20 cellular contexts compared by ENCODE assay signal in genomic region chr10:35890061-35890969, GRCh38.
A peak's percentile ranks its signal among the peaks of the same experiment; 100 is the strongest.
DNase-seq lines count a peak whose midpoint lies in the region; ATAC-seq and TF ChIP-seq lines count a peak whose summit lies in the region.
"Had no signal": no experiment of that assay in that cellular context is flagged by ENCODE, and none has a peak within 500 bp of the region (broad histone marks: within the 10 kb centered on the region; RNA-seq: fewer than 3 reads in every experiment).

No MANE protein-coding gene starts in this region.

- no peaks in the 10 kb centered on the region for H3K79me1 ChIP-seq in mesenchymal stem cell (replicated peaks; ENCODE audit: low read length, poor library complexity, severe bottlenecking)

- no peaks in the 10 kb centered on the region for H3K9me3 ChIP-seq in mesenchymal stem cell (ENCODE audit: control insufficient read depth, low read length)
- no peaks in the 10 kb centered on the region for H3K9me3 ChIP-seq in smooth muscle cell (replicated peaks; ENCODE audit: low read depth)
- no peaks in the 10 kb centered on the region for H3K9me3 ChIP-seq in CD4-positive, alpha-beta memory T cell (ENCODE audit: control insufficient read depth in 1 of 2, low read length in 2 of 2)
- H3K9me3 ChIP-seq in left ventricle myocardium inferior (replicated peaks), result peaks cover 9% of the 10 kb centered on the region

- no peak overlapping the region for H3K4me2 ChIP-seq in mesenchymal stem cell (ENCODE audit: low read length, poor library complexity, severe bottlenecking)
- peak overlapping the region; percentile 66 for H3K4me2 ChIP-seq in smooth muscle cell

- DNase-seq in HuH-7 (ENCODE audit: low spot score) (peak; percentile 13), dermis blood vessel endothelial cell (peak; percentile 63), mesenchymal stem cell (peak; percentile 94), smooth muscle cell (lab: John Stamatoyannopoulos, UW; ENCODE audit: unreplicated experiment) (peak; percentile 14), HCEC 1CT (no peak), left ventricle myocardium inferior (no peak)
- DNase-seq in CD4-positive, alpha-beta memory T cell, result no peak
- DNase-seq: activated CD8-positive, alpha-beta T cell treated with anti-CD3 and anti-CD28 coated beads for 36 hours; amniotic stem cell; DMS53; erythroblast; NCI-H1105 treated with DMSO at 0.1 percent for 48 hours; NCI-H345; stimulated activated naive B cell treated with anti-CD40 and anti-IgM and Interleukin-4, amounts not matched to agents 10 μg/mL and 1 μg/mL and 100 μg/mL, for 72 hours had no signal

- H4K8ac ChIP-seq in mesenchymal stem cell (ENCODE audit: low read length), result no peak overlapping the region

- H3K18ac ChIP-seq in mesenchymal stem cell (ENCODE audit: low read depth in 1 of 2, low read length in 2 of 2), result peak overlapping the region; percentile 46 to 85

- no peak overlapping the region for H3K23ac ChIP-seq in mesenchymal stem cell (ENCODE audit: low read length in 2 of 2)

- CTCF ChIA-PET in CD4-positive, alpha-beta memory T cell (lab: Charles Lee; ENCODE audit: partially characterized antibody), result no interaction called here

- no peaks in the 10 kb centered on the region for H3K36me3 ChIP-seq in mesenchymal stem cell (ENCODE audit: control insufficient read depth in 1 of 2, insufficient read depth in 2 of 2, low read depth in 1 of 2, low read length in 2 of 2)
- H3K36me3 ChIP-seq in smooth muscle cell (ENCODE audit: low read depth), result no peaks in the 10 kb centered on the region
- H3K36me3 ChIP-seq in CD4-positive, alpha-beta memory T cell (ENCODE audit: insufficient read depth, low read length), result no peaks in the 10 kb centered on the region
- H3K36me3 ChIP-seq in left ventricle myocardium inferior, result no peaks in the 10 kb centered on the region

- H3K79me2 ChIP-seq in smooth muscle cell (ENCODE audit: low read depth), result no peaks in the 10 kb centered on the region

- H2BK15ac ChIP-seq in mesenchymal stem cell (ENCODE audit: low read depth, poor library complexity, severe bottlenecking), result no peak overlapping the region

- intact Hi-C loops in CD4-positive, alpha-beta memory T cell (cut with micrococcal nuclease), result no loop called here
- intact Hi-C loops in left ventricle myocardium inferior (cut with micrococcal nuclease), result no loop called here

- TF ChIP-seq CTCF in smooth muscle cell (IDR thresholded peaks at IDR 0.05; ENCODE audit: borderline replicate concordance, insufficient read depth, poor library complexity, severe bottlenecking), result no peak
- TF ChIP-seq CTCF in left ventricle myocardium inferior (IDR thresholded peaks at IDR 0.05; ENCODE audit: borderline replicate concordance), result no peak

- H2BK120ac ChIP-seq in mesenchymal stem cell (ENCODE audit: low read depth, low read length), result no peak overlapping the region

- no peaks in the 10 kb centered on the region for H3K4me1 Mint-ChIP-seq in CD4-positive, alpha-beta memory T cell
- H3K4me1 Mint-ChIP-seq in activated T-helper 17 cell treated with anti-CD3 and anti-CD28 coated beads, Interleukin-2, amount 50 U/mL, for 72 hours, result no peaks in the 10 kb centered on the region
- H3K4me1 Mint-ChIP-seq: B cell; stimulated activated naive B cell treated with anti-CD40 and anti-IgM and Interleukin-4, amounts not matched to agents 10 μg/mL and 1 μg/mL and 100 μg/mL, for 72 hours had no signal

- peak overlapping the region in 1 of 2 experiments; percentile 58 for H2BK12ac ChIP-seq in mesenchymal stem cell (ENCODE audit: low read length in 2 of 2)

- no peak overlapping the region for H3K4ac ChIP-seq in mesenchymal stem cell (ENCODE audit: low read depth in 1 of 2, low read length in 2 of 2)

- no peak for ATAC-seq in activated T-helper 17 cell treated with anti-CD3 and anti-CD28 coated beads, Interleukin-2, amount 50 U/mL, for 72 hours (replicated peaks)
- ATAC-seq: activated CD8-positive, alpha-beta T cell treated with anti-CD3 and anti-CD28 coated beads for 36 hours; K562; stimulated activated naive B cell treated with anti-CD40 and anti-IgM and Interleukin-4, amounts not matched to agents 10 μg/mL and 1 μg/mL and 100 μg/mL, for 72 hours had no signal

- H2AK5ac ChIP-seq in mesenchymal stem cell (ENCODE audit: low read length, severe bottlenecking), result no peak overlapping the region

- H3K4me1 ChIP-seq in mesenchymal stem cell (ENCODE audit: control insufficient read depth, insufficient read depth, low read depth, low read length) (no peaks in the 10 kb centered on the region), smooth muscle cell (ENCODE audit: low read depth) (peaks cover 18% of the 10 kb centered on the region), left ventricle myocardium inferior (no peaks in the 10 kb centered on the region)
- H3K4me1 ChIP-seq in CD4-positive, alpha-beta memory T cell (ENCODE audit: insufficient read depth, low read length), result no peaks in the 10 kb centered on the region

- H4K91ac ChIP-seq in mesenchymal stem cell (ENCODE audit: low read length), result no peak overlapping the region

- no peak overlapping the region for H3K9ac ChIP-seq in mesenchymal stem cell (ENCODE audit: low read length)
- H3K9ac ChIP-seq in smooth muscle cell (ENCODE audit: low read depth), result no peak overlapping the region

- POLR2A ChIA-PET in CD4-positive, alpha-beta memory T cell (lab: Charles Lee; ENCODE audit: partially characterized antibody), result no interaction called here

- H2AFZ ChIP-seq in mesenchymal stem cell (ENCODE audit: low read depth, low read length), result no peak overlapping the region
- H2AFZ ChIP-seq in smooth muscle cell (ENCODE audit: low read depth), result peak overlapping the region; percentile 16

- no peaks in the 10 kb centered on the region for H4K20me1 ChIP-seq in smooth muscle cell (ENCODE audit: low read depth)

- H3F3A ChIP-seq in smooth muscle cell (ENCODE audit: low read depth), result peaks cover 27% of the 10 kb centered on the region

- H3K27ac Mint-ChIP-seq in CD4-positive, alpha-beta memory T cell, result no peak overlapping the region
- H3K27ac Mint-ChIP-seq in activated T-helper 17 cell treated with anti-CD3 and anti-CD28 coated beads, Interleukin-2, amount 50 U/mL, for 72 hours, result no peak overlapping the region
- H3K27ac Mint-ChIP-seq: activated CD8-positive, alpha-beta T cell treated with anti-CD3 and anti-CD28 coated beads for 36 hours; activated T-helper 1 cell treated with anti-CD3 and anti-CD28 coated beads, Interleukin-12 subunit alpha, Interleukin-12 subunit beta, Interleukin-2, Interleukin-4 antibody, amounts not matched to agents 30 ng/mL and 10 ng/mL and 1 ng/mL, durations not matched to agents 14 hours and 24 hours and 36 hours; B cell; stimulated activated naive B cell treated with anti-CD40 and anti-IgM and Interleukin-4, amounts not matched to agents 10 μg/mL and 1 μg/mL and 100 μg/mL, for 72 hours had no signal

- H3K14ac ChIP-seq in mesenchymal stem cell (ENCODE audit: low read length in 2 of 2), result no peak overlapping the region

- no peak overlapping the region for H2BK5ac ChIP-seq in mesenchymal stem cell (ENCODE audit: low read depth, low read length, poor library complexity, severe bottlenecking)

- peaks cover 0 to 13% (median 1%) of the 10 kb centered on the region in 8 donors for H3K9me3 Mint-ChIP-seq in CD4-positive, alpha-beta memory T cell
- peaks cover 4% of the 10 kb centered on the region for H3K9me3 Mint-ChIP-seq in activated T-helper 17 cell treated with anti-CD3 and anti-CD28 coated beads, Interleukin-2, amount 50 U/mL, for 72 hours
- H3K9me3 Mint-ChIP-seq: activated CD8-positive, alpha-beta T cell treated with anti-CD3 and anti-CD28 coated beads for 36 hours; activated T-helper 1 cell treated with anti-CD3 and anti-CD28 coated beads, Interleukin-12 subunit alpha, Interleukin-12 subunit beta, Interleukin-2, Interleukin-4 antibody, amounts not matched to agents 30 ng/mL and 10 ng/mL and 1 ng/mL, durations not matched to agents 14 hours and 24 hours and 36 hours had no signal

- H3K4me3 Mint-ChIP-seq in CD4-positive, alpha-beta memory T cell, result no peak overlapping the region
- H3K4me3 Mint-ChIP-seq in activated T-helper 17 cell treated with anti-CD3 and anti-CD28 coated beads, Interleukin-2, amount 50 U/mL, for 72 hours, result no peak overlapping the region
- H3K4me3 Mint-ChIP-seq: activated CD8-positive, alpha-beta T cell treated with anti-CD3 and anti-CD28 coated beads for 36 hours; activated T-helper 1 cell treated with anti-CD3 and anti-CD28 coated beads, Interleukin-12 subunit alpha, Interleukin-12 subunit beta, Interleukin-2, Interleukin-4 antibody, amounts not matched to agents 30 ng/mL and 10 ng/mL and 1 ng/mL, durations not matched to agents 14 hours and 24 hours and 36 hours; B cell; neural crest cell; stimulated activated naive B cell treated with anti-CD40 and anti-IgM and Interleukin-4, amounts not matched to agents 10 μg/mL and 1 μg/mL and 100 μg/mL, for 72 hours had no signal

- H3K27me3 Mint-ChIP-seq in CD4-positive, alpha-beta memory T cell, result peaks cover 0 to 1% of the 10 kb centered on the region in 2 donors
- peaks cover 6% of the 10 kb centered on the region for H3K27me3 Mint-ChIP-seq in activated T-helper 17 cell treated with anti-CD3 and anti-CD28 coated beads, Interleukin-2, amount 50 U/mL, for 72 hours
- H3K27me3 Mint-ChIP-seq: activated CD8-positive, alpha-beta T cell treated with anti-CD3 and anti-CD28 coated beads for 36 hours had no signal

- under 1% methylated on average over 13 of the region's 14 CpGs for WGBS in mesenchymal stem cell
- 28% methylated on average over 14 of the region's 14 CpGs for WGBS in smooth muscle cell (ENCODE audit: low lambda C conversion rate)

- no peak overlapping the region for H3K27ac ChIP-seq in mesenchymal stem cell (ENCODE audit: low read length, poor library complexity, severe bottlenecking)
- peak overlapping the region; percentile 65 for H3K27ac ChIP-seq in smooth muscle cell (ENCODE audit: low read depth)
- H3K27ac ChIP-seq in CD4-positive, alpha-beta memory T cell (ENCODE audit: low read depth, low read length), result no peak overlapping the region
- H3K27ac ChIP-seq in left ventricle myocardium inferior (replicated peaks), result no peak overlapping the region
- H3K27ac ChIP-seq: skin epidermis had no signal

- no peaks in the 10 kb centered on the region for H3K36me3 Mint-ChIP-seq in CD4-positive, alpha-beta memory T cell
- H3K36me3 Mint-ChIP-seq in activated T-helper 17 cell treated with anti-CD3 and anti-CD28 coated beads, Interleukin-2, amount 50 U/mL, for 72 hours (ENCODE audit: low read depth), result no peaks in the 10 kb centered on the region
- H3K36me3 Mint-ChIP-seq: stimulated activated naive B cell treated with anti-CD40 and anti-IgM and Interleukin-4, amounts not matched to agents 10 μg/mL and 1 μg/mL and 100 μg/mL, for 72 hours had no signal

- no peaks in the 10 kb centered on the region for H3K27me3 ChIP-seq in mesenchymal stem cell (ENCODE audit: control insufficient read depth in 1 of 2, insufficient read depth in 1 of 2, low read length in 2 of 2)
- peaks cover 8% of the 10 kb centered on the region for H3K27me3 ChIP-seq in smooth muscle cell (ENCODE audit: low read depth)
- H3K27me3 ChIP-seq in CD4-positive, alpha-beta memory T cell (ENCODE audit: insufficient read depth, low read length), result no peaks in the 10 kb centered on the region
- no peaks in the 10 kb centered on the region for H3K27me3 ChIP-seq in left ventricle myocardium inferior (ENCODE audit: low read depth)

- H3K4me3 ChIP-seq in mesenchymal stem cell (ENCODE audit: insufficient read depth in 1 of 2, low read depth in 1 of 2, low read length in 2 of 2) (no peak overlapping the region), smooth muscle cell (no peak overlapping the region), left ventricle myocardium inferior (no peak overlapping the region)
- H3K4me3 ChIP-seq in CD4-positive, alpha-beta memory T cell (ENCODE audit: low read length in 2 of 2), result no peak overlapping the region
- H3K4me3 ChIP-seq: K562, skin epidermis had no signal

Comparison
In these comparisons a context has a peak if more than half of its experiments do, and no peak if none do; other contexts are left out.
1. DNase-seq: peak in HuH-7 (single experiment), dermis blood vessel endothelial cell (single experiment), mesenchymal stem cell (single experiment) and smooth muscle cell (single experiment); none in CD4-positive, alpha-beta memory T cell (0 of 5), HCEC 1CT (single experiment) and left ventricle myocardium inferior (single experiment).